8 cellular contexts compared by ENCODE assay signal in genomic region chr4:42280327-42281095, GRCh38.
DNase-seq lines count a peak whose midpoint lies in the region; ATAC-seq and TF ChIP-seq lines count a peak whose summit lies in the region.

No MANE protein-coding gene starts in this region.

- H3K79me2 ChIP-seq in PC-9 (ENCODE audit: low read depth) = no peaks in the 10 kb centered on the region

- H3K27ac ChIP-seq in PC-9 (no peak overlapping the region), uterus (no peak overlapping the region)

- in situ Hi-C loops in GM13976 (cut with MboI; ENCODE audit: low sequenced_read_pairs, unreplicated experiment) = loop anchor here (25.0 kb wide), 1 partner anchor 318 kb away; no protein-coding TSS in a partner anchor

- intact Hi-C loops in PC-9 (cut with micrococcal nuclease; ENCODE audit: unreplicated experiment) = no loop called here
- intact Hi-C loops in uterus (cut with DNase I; ENCODE audit: low total_unique reads) = loop anchor here (10.0 kb wide), 1 partner anchor 234 kb away; no protein-coding TSS in a partner anchor

- no peaks in the 10 kb centered on the region for H3K9me2 ChIP-seq in PC-9 (ENCODE audit: insufficient read depth)

- POLR2A ChIA-PET in PC-9 (lab: Charles Lee; ENCODE audit: unreplicated experiment) = interaction anchor here (0.6 kb wide), 1 partner anchor 15 kb away, joined by 10 read pairs; no protein-coding TSS in a partner anchor

- no peaks in the 10 kb centered on the region for H4K20me1 ChIP-seq in PC-9 (ENCODE audit: insufficient read depth)

- no peaks in the 10 kb centered on the region for H3F3A ChIP-seq in PC-9 (ENCODE audit: insufficient read depth, low read depth)

- no peak overlapping the region for H2AFZ ChIP-seq in PC-9

- no peak for ATAC-seq in GM21786 (IDR thresholded peaks at IDR 0.05; ENCODE audit: unreplicated experiment)

- CTCF ChIA-PET in PC-9 (lab: Charles Lee) = no interaction called here

- H3K4me1 ChIP-seq in PC-9 (replicated peaks; ENCODE audit: insufficient read depth) (no peaks in the 10 kb centered on the region), uterus (no peaks in the 10 kb centered on the region)

- H3K36me3 ChIP-seq in PC-9 (ENCODE audit: low read depth) (no peaks in the 10 kb centered on the region), uterus (no peaks in the 10 kb centered on the region), MG63 (no peaks in the 10 kb centered on the region)

- TF ChIP-seq POLR2A in uterus (IDR thresholded peaks at IDR 0.05) = no peak

- BruUV-seq in PC-9 (replicated peaks; lab: Mats Ljungman, UMichigan) = no TSS peak

- no peaks in the 10 kb centered on the region for H3K9me3 ChIP-seq in PC-9 (ENCODE audit: insufficient read depth, low read depth)
- no peaks in the 10 kb centered on the region for H3K9me3 ChIP-seq in uterus
- no peaks in the 10 kb centered on the region; the same call in 1 of the 2 replicates for H3K9me3 ChIP-seq in MG63

- peaks cover 16% of the 10 kb centered on the region; the same call in 1 of the 2 replicates for H3K27me3 ChIP-seq in PC-9 (ENCODE audit: insufficient read depth, low read depth)
- no peaks in the 10 kb centered on the region for H3K27me3 ChIP-seq in uterus
- H3K27me3 ChIP-seq in MG63 = no peaks in the 10 kb centered on the region

- DNase-seq in COR-L47 (lab: John Stamatoyannopoulos, UW) = peak; percentile 11
- peak; percentile 62 for DNase-seq in GM13976 (ENCODE audit: low spot score)
- DNase-seq in PC-9 = no peak
- peak; percentile 63 for DNase-seq in germinal center (ENCODE audit: low spot score)
- no peak for DNase-seq in uterus
- DNase-seq in MG63 = no peak
- DNase-seq in hippocampal formation (lab: John Stamatoyannopoulos, UW) = no peak

- no peak overlapping the region for H3K4me2 ChIP-seq in PC-9

- H3K4me3 ChIP-seq in PC-9 (no peak overlapping the region), uterus (no peak overlapping the region), MG63 (no peak overlapping the region)

- TF ChIP-seq CTCF in GM13976 (IDR thresholded peaks at IDR 0.05; ENCODE audit: borderline replicate concordance, control extremely low read depth, extremely low read depth, insufficient read depth, missing control alignments) (peak; percentile 53), PC-9 (conservative IDR thresholded peaks at IDR 0.05) (peak; percentile 61), uterus (IDR thresholded peaks at IDR 0.05) (peak in 3 of 4 experiments; percentile 9 to 16 (median 13))

Comparison
In these comparisons a context has a peak if more than half of its experiments do, and no peak if none do; other contexts are left out.
1. DNase-seq: peak in COR-L47 (single experiment), GM13976 (single experiment) and germinal center (single experiment); none in PC-9 (0 of 2), uterus (0 of 2), MG63 (single experiment) and hippocampal formation (0 of 2).
2. Peak in every context shown above with its lines, with median percentiles within 50 percentile points of each other: CTCF ChIP-seq.